Comparison of ENCODE assay signal across 12 cellular contexts in the genomic region with DNA sequence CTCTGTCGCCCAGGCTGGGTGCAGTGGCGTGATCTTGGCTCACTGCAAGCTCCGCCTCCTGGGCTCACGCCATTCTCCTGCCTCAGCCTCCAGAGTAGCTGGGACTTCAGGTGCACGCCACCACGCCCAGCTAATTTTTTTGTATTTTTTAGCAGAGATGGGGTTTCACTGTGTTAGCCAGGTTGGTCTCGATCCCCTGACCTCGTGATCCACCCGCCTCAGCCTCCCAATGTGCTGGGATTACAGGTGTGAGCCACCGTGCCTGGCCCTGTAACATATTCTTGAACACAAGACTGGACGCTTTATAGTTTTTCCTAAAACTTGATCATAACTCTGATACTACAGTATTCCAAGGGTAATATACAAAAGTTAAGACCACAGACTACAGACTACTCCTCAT. TPM values are rescaled to one million over a fixed set of nuclear protein-coding genes. Genes with fewer than 3 reads are reported as not detected.
"Had no signal": no experiment of that assay in that cellular context is flagged by ENCODE, and none has a peak within 500 bp of the region (broad histone marks: within the 10 kb centered on the region; RNA-seq: fewer than 3 reads in every experiment).

No MANE protein-coding gene starts in this region.

RNA-seq across cellular contexts. Expression of a gene that starts 45.5 kb away (rescaled TPM):
- total RNA-seq: activated B cell treated with CpG ODN at 0.5 μM for 24 hours; activated CD4-positive, alpha-beta memory T cell treated with anti-CD3 and anti-CD28 coated beads for 36 hours; activated CD4-positive, alpha-beta memory T cell treated with anti-CD3 and anti-CD28 coated beads, Interleukin-2, amount 10 ng/mL, durations not matched to agents 7 days and 5 days; activated CD4-positive, alpha-beta T cell treated with anti-CD3 and anti-CD28 coated beads for 36 hours; activated CD4-positive, alpha-beta T cell treated with anti-CD3 and anti-CD28 coated beads, Interleukin-2, amount 10 ng/mL, durations not matched to agents 24 days and 14 days; activated CD4-positive, alpha-beta T cell treated with anti-CD3 and anti-CD28 coated beads, Interleukin-2, amount 10 ng/mL, durations not matched to agents 7 days and 5 days; activated CD8-positive, alpha-beta memory T cell treated with anti-CD3 and anti-CD28 coated beads for 36 hours; activated CD8-positive, alpha-beta T cell treated with anti-CD3 and anti-CD28 coated beads for 36 hours; activated CD8-positive, alpha-beta T cell treated with anti-CD3 and anti-CD28 coated beads, Interleukin-2, amount 10 ng/mL, durations not matched to agents 7 days and 5 days; T-helper 1 cell treated with Interleukin-12 subunit alpha and Interleukin-12 subunit beta and Interleukin-4 antibody, amounts not matched to agents 30 ng/mL and 1 ng/mL, for 36 hours; T-helper 2 cell treated with Interferon-gamma antibody and Interleukin-4, amounts not matched to agents 100 ng/mL and 5 ng/mL, for 36 hours; WTC11 had no signal

RNA-seq across cellular contexts. Expression of a gene that starts 58.9 kb away (rescaled TPM):
- total RNA-seq: activated B cell treated with CpG ODN at 0.5 μM for 24 hours; activated CD4-positive, alpha-beta memory T cell treated with anti-CD3 and anti-CD28 coated beads for 36 hours; activated CD4-positive, alpha-beta memory T cell treated with anti-CD3 and anti-CD28 coated beads, Interleukin-2, amount 10 ng/mL, durations not matched to agents 7 days and 5 days; activated CD4-positive, alpha-beta T cell treated with anti-CD3 and anti-CD28 coated beads for 36 hours; activated CD4-positive, alpha-beta T cell treated with anti-CD3 and anti-CD28 coated beads, Interleukin-2, amount 10 ng/mL, durations not matched to agents 24 days and 14 days; activated CD8-positive, alpha-beta T cell treated with anti-CD3 and anti-CD28 coated beads for 36 hours; T-helper 1 cell treated with Interleukin-12 subunit alpha and Interleukin-12 subunit beta and Interleukin-4 antibody, amounts not matched to agents 30 ng/mL and 1 ng/mL, for 36 hours; T-helper 2 cell treated with Interferon-gamma antibody and Interleukin-4, amounts not matched to agents 100 ng/mL and 5 ng/mL, for 36 hours had no signal
